ENCODE assay signal across 1 cellular context in genomic region chr11:77473801-77474508, GRCh38.
TF ChIP-seq lines count a peak whose summit lies in the region.

TSS of gene PAK1 (minus strand) at chr11:77474094. CDS start at chr11:77392520, 81,574 bp downstream.

TF ChIP-seq in H1, 55 proteins besides CTCF, POLR2A, EP300 and RAD21 (continued from another document):
- peak; percentile 58 for TF ChIP-seq USF2 (IDR thresholded peaks at IDR 0.05; ENCODE audit: low read length)
- no peak for TF ChIP-seq SAP30 (IDR thresholded peaks at IDR 0.05; ENCODE audit: insufficient read depth, insufficient replicate concordance, low read length)
- no peak for TF ChIP-seq SIX5 (IDR thresholded peaks at IDR 0.05; ENCODE audit: low read depth, low read length)
- TF ChIP-seq EGR1 (IDR thresholded peaks at IDR 0.05; ENCODE audit: borderline replicate concordance, low read depth, low read length), result peak; percentile 91
- TF ChIP-seq SP4 (IDR thresholded peaks at IDR 0.05; ENCODE audit: low read length), result peak; percentile 56; the same call in 1 of the 2 replicates
- TF ChIP-seq KDM1A (IDR thresholded peaks at IDR 0.05; ENCODE audit: borderline replicate concordance, low read length), result peak; percentile 79
- TF ChIP-seq YY1 (IDR thresholded peaks at IDR 0.05; ENCODE audit: low read depth, low read length), result 0 out of 2 replicates have a peak, but pooled peaks have one; percentile 17
- 0 out of 2 replicates have a peak, but pooled peaks have one; percentile 6 for TF ChIP-seq TCF12 (IDR thresholded peaks at IDR 0.05; ENCODE audit: low read depth, low read length)
- peak; percentile 100 for TF ChIP-seq CREB1 (IDR thresholded peaks at IDR 0.05)
- TF ChIP-seq ASH2L (IDR thresholded peaks at IDR 0.05; ENCODE audit: low read length), result peak; percentile 76
- TF ChIP-seq BCL11A (IDR thresholded peaks at IDR 0.05; ENCODE audit: low read depth in 2 of 2, low read length in 2 of 2), result no peak
- peak; percentile 99 for TF ChIP-seq ATF2 (IDR thresholded peaks at IDR 0.05; ENCODE audit: low read length)
- TF ChIP-seq NANOG (IDR thresholded peaks at IDR 0.05; ENCODE audit: insufficient read depth, low read depth, low read length, poor library complexity, severe bottlenecking), result no peak
- TF ChIP-seq CEBPB (IDR thresholded peaks at IDR 0.05; ENCODE audit: low read depth, low read length), result peak; percentile 89
- TF ChIP-seq TEAD4 (IDR thresholded peaks at IDR 0.05; ENCODE audit: low read depth, low read length), result 0 out of 2 replicates have a peak, but pooled peaks have one; percentile 29
- peak; percentile 27 to 35; a peak in 1 of 4 replicates for TF ChIP-seq SIN3A (conservative IDR thresholded peaks at IDR 0.05 in 1 of 2, IDR thresholded peaks at IDR 0.05 in 1 of 2; ENCODE audit: low read depth in 1 of 2, low read length in 2 of 2)
- TF ChIP-seq PHF8 (conservative IDR thresholded peaks at IDR 0.05; ENCODE audit: low read depth, low read length), result 0 out of 2 replicates have a peak, but pooled peaks have one; percentile 7
- no peak for TF ChIP-seq CHD7 (IDR thresholded peaks at IDR 0.05; ENCODE audit: insufficient replicate concordance, low read length)
- no peak for TF ChIP-seq CBX8 (IDR thresholded peaks at IDR 0.05; ENCODE audit: borderline replicate concordance, low read depth, low read length)
- no peak for TF ChIP-seq BACH1 (IDR thresholded peaks at IDR 0.05; ENCODE audit: low read length)
- peak; percentile 70 for TF ChIP-seq KDM4A (IDR thresholded peaks at IDR 0.05; ENCODE audit: low read depth, low read length, severe bottlenecking)
- TF ChIP-seq E2F6 (IDR thresholded peaks at IDR 0.05), result no peak
- TF ChIP-seq BRCA1 (IDR thresholded peaks at IDR 0.05; ENCODE audit: low read depth, low read length), result peak; percentile 67
- no peak for TF ChIP-seq TAF7 (optimal IDR thresholded peaks at IDR 0.05; ENCODE audit: borderline replicate concordance, low read depth, low read length)
- peak; percentile 80 for TF ChIP-seq MAX (IDR thresholded peaks at IDR 0.05)
- TF ChIP-seq CTBP2 (IDR thresholded peaks at IDR 0.05; ENCODE audit: borderline replicate concordance, insufficient read depth, insufficient read length, low read length), result no peak
- TF ChIP-seq RBBP5 (IDR thresholded peaks at IDR 0.05; ENCODE audit: borderline replicate concordance, low read depth, low read length), result peak; percentile 91; the same call in 1 of the 2 replicates
- no peak for TF ChIP-seq GABPA (IDR thresholded peaks at IDR 0.05; ENCODE audit: borderline replicate concordance, insufficient read depth, low read length)
- no peak for TF ChIP-seq POU5F1 (IDR thresholded peaks at IDR 0.05; ENCODE audit: low read depth, low read length)
- TF ChIP-seq CHD1 (IDR thresholded peaks at IDR 0.05; ENCODE audit: low read depth, low read length), result no peak
- TF ChIP-seq KDM5A (IDR thresholded peaks at IDR 0.05; ENCODE audit: low read length), result 0 out of 2 replicates have a peak, but pooled peaks have one; percentile 10
- TF ChIP-seq SP2 (IDR thresholded peaks at IDR 0.05; ENCODE audit: low read length), result no peak
- TF ChIP-seq MAFK (IDR thresholded peaks at IDR 0.05; ENCODE audit: low read depth, low read length), result no peak
- 0 out of 2 replicates have a peak, but pooled peaks have one; percentile 23 for TF ChIP-seq SRF (IDR thresholded peaks at IDR 0.05; ENCODE audit: low read depth, low read length)
- peak; percentile 59 for TF ChIP-seq TAF1 (IDR thresholded peaks at IDR 0.05; ENCODE audit: low read depth, low read length)
- TF ChIP-seq ATF3 (IDR thresholded peaks at IDR 0.05; ENCODE audit: insufficient read depth, low read depth, low read length), result peak; percentile 73
- TF ChIP-seq TBP (IDR thresholded peaks at IDR 0.05; ENCODE audit: low read depth, low read length), result peak; percentile 59
- TF ChIP-seq JUND (IDR thresholded peaks at IDR 0.05; ENCODE audit: low read length), result peak; percentile 99
- no peak for TF ChIP-seq RNF2 (IDR thresholded peaks at IDR 0.05; ENCODE audit: borderline replicate concordance, low read depth, low read length, missing control alignments, poor library complexity, severe bottlenecking)
- peak; percentile 35; the same call in 1 of the 2 replicates for TF ChIP-seq CHD2 (IDR thresholded peaks at IDR 0.05; ENCODE audit: low read length)
- TF ChIP-seq FOSL1 (IDR thresholded peaks at IDR 0.05; ENCODE audit: insufficient read depth, low read depth, low read length), result no peak
- TF ChIP-seq EZH2 (IDR thresholded peaks at IDR 0.05; ENCODE audit: low read depth, low read length, severe bottlenecking), result no peak
